In the genomic region with DNA sequence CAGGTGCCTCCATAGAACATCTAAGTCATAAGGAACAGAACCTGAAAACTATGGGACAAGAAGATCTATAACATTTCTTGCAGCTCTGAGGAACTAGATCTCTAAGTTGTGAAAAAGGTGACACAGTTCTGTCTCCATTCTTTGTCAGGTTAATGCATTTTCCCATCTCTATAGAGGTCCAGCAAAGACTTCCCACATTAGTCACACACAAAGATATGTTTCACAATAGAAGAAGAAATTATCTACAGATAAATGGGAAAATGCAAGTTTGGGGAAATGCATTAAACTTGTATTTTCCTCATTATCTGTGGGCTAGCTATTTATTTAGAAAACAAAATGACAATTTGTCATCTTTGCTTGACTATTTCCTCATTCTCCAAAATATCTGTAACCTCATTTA, we compare ENCODE assay signal across 16 cellular contexts.
"Had no signal": no experiment of that assay in that cellular context is flagged by ENCODE, and none has a peak within 500 bp of the region (broad histone marks: within the 10 kb centered on the region; RNA-seq: fewer than 3 reads in every experiment).

No MANE protein-coding gene starts in this region.

- H3K27me3 ChIP-seq: thyroid gland had no signal

- H3K27ac ChIP-seq: parathyroid adenoma, thyroid gland had no signal

- H3K4me3 Mint-ChIP-seq: activated B cell treated with CpG ODN at 0.5 μM for 24 hours; activated CD8-positive, alpha-beta T cell treated with anti-CD3 and anti-CD28 coated beads for 36 hours; activated T-cell treated with anti-CD3 and anti-CD28 coated beads, Interleukin-2, amount 50 U/mL, for 72 hours; memory B cell; naive thymus-derived CD8-positive, alpha-beta T cell; stimulated activated memory B cell treated with anti-CD40 and anti-IgM and Interleukin-4, amounts not matched to agents 10 μg/mL and 1 μg/mL and 100 μg/mL, for 72 hours had no signal

- H3K9ac ChIP-seq: parathyroid adenoma had no signal

- H3K4me1 Mint-ChIP-seq: activated B cell treated with CpG ODN at 0.5 μM for 24 hours; memory B cell; naive thymus-derived CD8-positive, alpha-beta T cell; stimulated activated memory B cell treated with anti-CD40 and anti-IgM and Interleukin-4, amounts not matched to agents 10 μg/mL and 1 μg/mL and 100 μg/mL, for 72 hours had no signal

- H3K36me3 ChIP-seq: thyroid gland had no signal

- H3K27me3 Mint-ChIP-seq: activated B cell treated with CpG ODN at 0.5 μM for 24 hours; activated CD8-positive, alpha-beta T cell treated with anti-CD3 and anti-CD28 coated beads for 36 hours; memory B cell; stimulated activated memory B cell treated with anti-CD40 and anti-IgM and Interleukin-4, amounts not matched to agents 10 μg/mL and 1 μg/mL and 100 μg/mL, for 72 hours had no signal

- H3K4me1 ChIP-seq: parathyroid adenoma, thyroid gland had no signal

- ATAC-seq: activated CD8-positive, alpha-beta T cell treated with anti-CD3 and anti-CD28 coated beads for 36 hours; activated naive CD4-positive, alpha-beta T cell treated with anti-CD3 and anti-CD28 coated beads, Interleukin-2, amount 50 U/mL, for 72 hours; activated T-cell treated with anti-CD3 and anti-CD28 coated beads, Interleukin-2, amount 50 U/mL, for 72 hours; left ventricle myocardium superior; naive thymus-derived CD8-positive, alpha-beta T cell; stimulated activated memory B cell treated with anti-CD40 and anti-IgM and Interleukin-4, amounts not matched to agents 10 μg/mL and 1 μg/mL and 100 μg/mL, for 72 hours had no signal

- H3K9me3 Mint-ChIP-seq: activated B cell treated with CpG ODN at 0.5 μM for 24 hours; activated CD8-positive, alpha-beta T cell treated with anti-CD3 and anti-CD28 coated beads for 36 hours; activated naive CD4-positive, alpha-beta T cell treated with anti-CD3 and anti-CD28 coated beads, Interleukin-2, amount 50 U/mL, for 72 hours; memory B cell; stimulated activated memory B cell treated with anti-CD40 and anti-IgM and Interleukin-4, amounts not matched to agents 10 μg/mL and 1 μg/mL and 100 μg/mL, for 72 hours had no signal

- DNase-seq: activated B cell treated with CpG ODN at 0.5 μM for 24 hours; activated CD4-positive, alpha-beta T cell treated with anti-CD3 and anti-CD28 coated beads for 48 hours; activated CD8-positive, alpha-beta memory T cell treated with anti-CD3 and anti-CD28 coated beads, Interleukin-2, amount 50 U/mL, for 4 hours; activated CD8-positive, alpha-beta T cell treated with anti-CD3 and anti-CD28 coated beads for 36 hours; activated gamma-delta T cell; activated T-cell treated with anti-CD3 and anti-CD28 coated beads, Interleukin-2, amount 50 U/mL, for 72 hours; hypothalamus; left ventricle myocardium superior; naive thymus-derived CD8-positive, alpha-beta T cell; stimulated activated CD4-positive, alpha-beta T cell treated with anti-CD3 and anti-CD28 coated beads, Interleukin-2, amount 100 ng/mL, for 48 hours; T-helper 2 cell; thyroid gland had no signal

- H3K27ac Mint-ChIP-seq: activated B cell treated with CpG ODN at 0.5 μM for 24 hours; activated CD8-positive, alpha-beta T cell treated with anti-CD3 and anti-CD28 coated beads for 36 hours; activated naive CD4-positive, alpha-beta T cell treated with anti-CD3 and anti-CD28 coated beads, Interleukin-2, amount 50 U/mL, for 72 hours; activated T-cell treated with anti-CD3 and anti-CD28 coated beads, Interleukin-2, amount 50 U/mL, for 72 hours; memory B cell; naive thymus-derived CD8-positive, alpha-beta T cell; stimulated activated memory B cell treated with anti-CD40 and anti-IgM and Interleukin-4, amounts not matched to agents 10 μg/mL and 1 μg/mL and 100 μg/mL, for 72 hours had no signal

- H2AFZ ChIP-seq: parathyroid adenoma had no signal

- H3K4me3 ChIP-seq: thyroid gland had no signal

- H3K36me3 Mint-ChIP-seq: activated naive CD4-positive, alpha-beta T cell treated with anti-CD3 and anti-CD28 coated beads, Interleukin-2, amount 50 U/mL, for 72 hours; memory B cell; naive thymus-derived CD8-positive, alpha-beta T cell; stimulated activated memory B cell treated with anti-CD40 and anti-IgM and Interleukin-4, amounts not matched to agents 10 μg/mL and 1 μg/mL and 100 μg/mL, for 72 hours had no signal

- H3K9me3 ChIP-seq: thyroid gland had no signal
